8 cellular contexts compared by ENCODE assay signal in genomic region chr14:105490318-105490571, GRCh38. TPM values are rescaled to one million over a fixed set of nuclear protein-coding genes. Genes with fewer than 3 reads are reported as not detected.
DNase-seq lines count a peak whose midpoint lies in the region; ATAC-seq, FAIRE-seq and TF ChIP-seq lines count a peak whose summit lies in the region.

No MANE protein-coding gene starts in this region.

- no peaks in the 10 kb centered on the region for H3K36me3 ChIP-seq in CD4-positive, alpha-beta memory T cell (ENCODE audit: insufficient read depth, low read length)
- H3K36me3 ChIP-seq in HEK293 (ENCODE audit: control insufficient read depth in 2 of 2, insufficient read depth in 1 of 2, low read length in 2 of 2) (peaks cover 0 to 18% of the 10 kb centered on the region in 2 experiments; a peak in 1 of 3 replicates), smooth muscle cell (ENCODE audit: low read depth) (no peaks in the 10 kb centered on the region)

- peaks cover 38% of the 10 kb centered on the region for H3K4me1 ChIP-seq in CD4-positive, alpha-beta memory T cell (ENCODE audit: insufficient read depth, low read length)
- H3K4me1 ChIP-seq in HEK293 (ENCODE audit: control insufficient read depth, insufficient read depth, low read length) (peaks cover 5% of the 10 kb centered on the region), smooth muscle cell (ENCODE audit: low read depth) (peaks cover 6% of the 10 kb centered on the region)

- peak overlapping the region; percentile 56 for H2AFZ ChIP-seq in smooth muscle cell (ENCODE audit: low read depth)

- peaks cover 11 to 54% (median 22%) of the 10 kb centered on the region in 4 donors for H3K4me1 Mint-ChIP-seq in CD4-positive, alpha-beta memory T cell
- H3K4me1 Mint-ChIP-seq in T-cell = peaks cover 28 to 34% (median 30%) of the 10 kb centered on the region in 3 donors

- H3K27ac Mint-ChIP-seq in CD4-positive, alpha-beta memory T cell = peak overlapping the region in 3 of 7 donors; percentile 96 to 99 (median 99)
- H3K27ac Mint-ChIP-seq in T-cell = no peak overlapping the region

- CTCF ChIA-PET in CD4-positive, alpha-beta memory T cell (lab: Charles Lee; ENCODE audit: partially characterized antibody) = interaction anchor here (0.7 to 4.5 kb wide), 25 partner anchors 9 to 416 kb away, joined by 3 to 122 read pairs (median 4); no protein-coding TSS in a partner anchor
- CTCF ChIA-PET in HEK293 (lab: Yijun Ruan, JAX) = interaction anchor here (0.6 to 5.0 kb wide), 19 partner anchors 9 to 400 kb away, joined by 3 to 83 read pairs (median 5); partner anchors contain the start of gene BRF1
- CTCF ChIA-PET in T-cell (lab: Charles Lee) = interaction anchor here (0.6 to 3.7 kb wide), 14 partner anchors 9 to 505 kb away, joined by 3 to 74 read pairs (median 4); no protein-coding TSS in a partner anchor

- H3K9me3 ChIP-seq in CD4-positive, alpha-beta memory T cell (ENCODE audit: control insufficient read depth in 1 of 2, low read length in 2 of 2) = no peaks in the 10 kb centered on the region
- no peaks in the 10 kb centered on the region for H3K9me3 ChIP-seq in HEK293 (ENCODE audit: control insufficient read depth, insufficient read depth, low read depth, low read length)
- H3K9me3 ChIP-seq in smooth muscle cell (replicated peaks; ENCODE audit: low read depth) = no peaks in the 10 kb centered on the region

- H3K9ac ChIP-seq in smooth muscle cell (ENCODE audit: low read depth) = peak overlapping the region; percentile 85

- POLR2A ChIA-PET in CD4-positive, alpha-beta memory T cell (lab: Charles Lee; ENCODE audit: partially characterized antibody) = interaction anchor here (0.7 to 5.9 kb wide), 23 partner anchors 11 to 673 kb away, joined by 3 to 346 read pairs (median 6); partner anchors contain the start of genes BRF1, BTBD6, GPR132 and PACS2
- POLR2A ChIA-PET in HEK293 (lab: Yijun Ruan, JAX) (interaction anchor here (0.8 to 2.1 kb wide), 7 partner anchors 9 to 176 kb away, joined by 3 to 19 read pairs (median 4); partner anchors contain the start of gene PACS2), T-cell (lab: Charles Lee) (interaction anchor here (0.7 to 1.5 kb wide), 5 partner anchors 9 to 425 kb away, joined by 3 to 15 read pairs (median 4); partner anchors contain the start of gene GPR132 (in 1 of the 2))

- intact Hi-C loops in CD4-positive, alpha-beta memory T cell (cut with micrococcal nuclease) = loop anchor here (1.0 to 2.0 kb wide), 9 partner anchors 15 to 469 kb away; partner anchors contain the start of genes CDCA4, CRIP2, GPR132 and PACS2
- intact Hi-C loops in left cardiac atrium (cut with DNase I) = loop anchor here in 1 of 2 donors (1.0 kb wide), 1 partner anchor 120 kb away; no protein-coding TSS in a partner anchor

- no peaks in the 10 kb centered on the region for H4K20me1 ChIP-seq in smooth muscle cell (ENCODE audit: low read depth)

- H3K4me2 ChIP-seq in smooth muscle cell = peak overlapping the region; percentile 99

- H3K79me2 ChIP-seq in smooth muscle cell (ENCODE audit: low read depth) = no peaks in the 10 kb centered on the region

- DNase-seq in CD4-positive, alpha-beta memory T cell = no peak
- DNase-seq in T-cell (peak in 1 of 34 experiments; percentile 45), left cardiac atrium (peak; percentile 64), smooth muscle cell (lab: John Stamatoyannopoulos, UW; ENCODE audit: unreplicated experiment) (no peak), EL (no peak), D721Med (ENCODE audit: insufficient read length, low spot score) (no peak)
- no peak for DNase-seq in activated CD4-positive, alpha-beta T cell treated with anti-CD3 and anti-CD28 coated beads for 48 hours

- H3K9me3 Mint-ChIP-seq in CD4-positive, alpha-beta memory T cell = peaks cover 0 to 2% (median 0%) of the 10 kb centered on the region in 8 donors
- H3K9me3 Mint-ChIP-seq in T-cell = no peaks in the 10 kb centered on the region

- ATAC-seq in T-cell (replicated peaks in 1 of 4) = peak; percentile 3 to 9 (median 8)
- no peak for ATAC-seq in left cardiac atrium

- peaks cover 4 to 16% of the 10 kb centered on the region in 2 donors for H3K36me3 Mint-ChIP-seq in CD4-positive, alpha-beta memory T cell
- peaks cover 5% of the 10 kb centered on the region for H3K36me3 Mint-ChIP-seq in T-cell

- peak overlapping the region in 1 of 2 donors; percentile 79 for H3K4me3 ChIP-seq in CD4-positive, alpha-beta memory T cell (ENCODE audit: low read length in 2 of 2)
- H3K4me3 ChIP-seq in HEK293 (ENCODE audit: low read depth, low read length) (peak overlapping the region; percentile 52), smooth muscle cell (peak overlapping the region; percentile 76)

- H3F3A ChIP-seq in smooth muscle cell (ENCODE audit: low read depth) = no peaks in the 10 kb centered on the region

- TF ChIP-seq CTCF in HEK293 (tag by site-specific recombination; IDR thresholded peaks at IDR 0.05) (no peak), smooth muscle cell (IDR thresholded peaks at IDR 0.05; ENCODE audit: borderline replicate concordance, insufficient read depth, poor library complexity, severe bottlenecking) (no peak), D721Med (IDR thresholded peaks at IDR 0.05; ENCODE audit: insufficient read depth, missing control alignments) (no peak)

- H3K27me3 ChIP-seq in CD4-positive, alpha-beta memory T cell (ENCODE audit: insufficient read depth, low read length) = no peaks in the 10 kb centered on the region
- H3K27me3 ChIP-seq in smooth muscle cell (ENCODE audit: low read depth) = peaks cover 11% of the 10 kb centered on the region

- H3K27me3 Mint-ChIP-seq in CD4-positive, alpha-beta memory T cell = no peaks in the 10 kb centered on the region
- no peaks in the 10 kb centered on the region for H3K27me3 Mint-ChIP-seq in T-cell

- H3K27ac ChIP-seq in CD4-positive, alpha-beta memory T cell (ENCODE audit: low read depth, low read length) = peak overlapping the region; percentile 97
- H3K27ac ChIP-seq in HEK293 (ENCODE audit: extremely low read depth, low read depth, low read length) (peak overlapping the region; percentile 95), smooth muscle cell (ENCODE audit: low read depth) (peak overlapping the region; percentile 67)

- peak overlapping the region in 4 of 8 donors; percentile 88 to 94 (median 92) for H3K4me3 Mint-ChIP-seq in CD4-positive, alpha-beta memory T cell
- H3K4me3 Mint-ChIP-seq in T-cell = peak overlapping the region in 2 of 3 donors; percentile 28 to 87

- FAIRE-seq in D721Med (lab: Jason Lieb, UNC) = no peak

- 2% methylated on average over 30 of the region's 31 CpGs for WGBS in smooth muscle cell (ENCODE audit: low lambda C conversion rate)

TF ChIP-seq in HEK293, 187 proteins besides CTCF, POLR2A, EP300 and RAD21 (continues in another document):
- TF ChIP-seq GLI2 (tag by site-specific recombination; IDR thresholded peaks at IDR 0.05; ENCODE audit: borderline replicate concordance, low read depth) (no peak), ZNF658 (tag by site-specific recombination; IDR thresholded peaks at IDR 0.05) (no peak), KLF16 (tag by site-specific recombination; IDR thresholded peaks at IDR 0.05) (no peak), WT1 (tag by site-specific recombination; IDR thresholded peaks at IDR 0.05) (no peak), ZNF747 (tag by site-specific recombination; IDR thresholded peaks at IDR 0.05) (no peak), FEZF1 (tag by site-specific recombination; IDR thresholded peaks at IDR 0.05) (no peak), ZNF473 (tag by site-specific recombination; IDR thresholded peaks at IDR 0.05) (no peak), ZNF341 (tag by site-specific recombination; IDR thresholded peaks at IDR 0.05; ENCODE audit: low read depth) (peak; percentile 97), ZBTB7A (tag by site-specific recombination; IDR thresholded peaks at IDR 0.05; ENCODE audit: low read depth) (peak; percentile 48; the same call in 1 of the 2 replicates), SETDB1 (IDR thresholded peaks at IDR 0.05; ENCODE audit: insufficient read length, low read length) (no peak), ZNF548 (tag by site-specific recombination; IDR thresholded peaks at IDR 0.05) (no peak), ZNF121 (tag by site-specific recombination; IDR thresholded peaks at IDR 0.05) (no peak), ELK4 (IDR thresholded peaks at IDR 0.05; ENCODE audit: borderline replicate concordance, low read depth, low read length) (no peak)

RNA-seq across cellular contexts. Expression of gene TEDC1, which starts 0.8 kb away (rescaled TPM):
- total RNA-seq in CD4-positive, alpha-beta memory T cell = 10 to 100 TPM; 25.4 to 30.2 TPM
- 10 to 100 TPM; 10.2 to 10.4 TPM for polyA plus RNA-seq in CD4-positive, alpha-beta memory T cell
- total RNA-seq in T-cell = 100 to 1,000 TPM in 1 of 5 donors, 10 to 100 TPM in 4; 32.8 to 186 (median 37.5) TPM
- total RNA-seq in left cardiac atrium = 1 to 10 TPM; 5.1 to 5.9 TPM
- 3.8 and 3.9 TPM in 2 replicates for total RNA-seq in smooth muscle cell
- polyA plus RNA-seq in smooth muscle cell = 4.7 and 8.2 TPM in 2 replicates

RNA-seq across cellular contexts. Expression of gene CRIP1, which starts 3.6 kb away (rescaled TPM):
- total RNA-seq in CD4-positive, alpha-beta memory T cell = 100 to 1,000 TPM; 276 to 290 TPM
- polyA plus RNA-seq in CD4-positive, alpha-beta memory T cell = 1,000 to 10,000 TPM; 1,440 to 2,028 TPM
- total RNA-seq in T-cell (100 to 1,000 TPM; 224 to 477 (median 329) TPM), left cardiac atrium (100 to 1,000 TPM; 137 to 192 TPM), smooth muscle cell (0.27 and 4.9 TPM in 2 replicates)
- 31.8 and 40.6 TPM in 2 replicates for polyA plus RNA-seq in smooth muscle cell

RNA-seq across cellular contexts. Expression of gene CRIP2, which starts 15.6 kb away (rescaled TPM):
- total RNA-seq in CD4-positive, alpha-beta memory T cell = 10 to 100 TPM; 12.1 to 13.0 TPM
- polyA plus RNA-seq in CD4-positive, alpha-beta memory T cell = 100 to 1,000 TPM in 1 of 2 donors, 10 to 100 TPM in 1; 84.5 to 256 TPM
- total RNA-seq in T-cell (10 to 100 TPM in 4 of 5 donors, 1 to 10 TPM in 1; 6.4 to 38.7 (median 19.7) TPM), left cardiac atrium (100 to 1,000 TPM; 783 to 843 TPM), smooth muscle cell (7.6 and 14.1 TPM in 2 replicates)
- polyA plus RNA-seq in smooth muscle cell = 38.1 and 45.7 TPM in 2 replicates

RNA-seq across cellular contexts. Expression of gene TMEM121, which starts 36.1 kb away (rescaled TPM):
- 1 to 10 TPM; 5.4 to 6.3 TPM for total RNA-seq in CD4-positive, alpha-beta memory T cell
- 1 to 10 TPM; 6.6 to 9.5 TPM for polyA plus RNA-seq in CD4-positive, alpha-beta memory T cell
- total RNA-seq in T-cell = 1 to 10 TPM; 1.8 to 6.7 (median 4.0) TPM
- 1 to 10 TPM; 2.2 to 2.7 TPM for total RNA-seq in left cardiac atrium
- 2.6 and 7.0 TPM in 2 replicates for total RNA-seq in smooth muscle cell
- polyA plus RNA-seq in smooth muscle cell = 7.2 and 12.1 TPM in 2 replicates

Comparison
In these comparisons a context has a peak if more than half of its experiments do, and no peak if none do; other contexts are left out.
1. ATAC-seq: peak in T-cell (4 of 4); none in left cardiac atrium (0 of 2).
2. RNA of gene CRIP1, which starts 3.6 kb away (total RNA-seq): 224 to 477 TPM in T-cell, 276 to 290 TPM in CD4-positive, alpha-beta memory T cell and 137 to 192 TPM in left cardiac atrium; 0.27 to 4.9 TPM in smooth muscle cell; every median in the first group is over 10 times any median in the second.
3. RNA of gene CRIP2, which starts 15.6 kb away (total RNA-seq): 783 to 843 TPM in left cardiac atrium; 6.4 to 38.7 TPM in T-cell, 7.6 to 14.1 TPM in smooth muscle cell and 12.1 to 13.0 TPM in CD4-positive, alpha-beta memory T cell; every median in the first group is over 10 times any median in the second.
4. Peak in every context shown above with its lines, with median percentiles within 50 percentile points of each other: H3K27ac ChIP-seq.